8 cellular contexts compared by ENCODE assay signal in the genomic region with DNA sequence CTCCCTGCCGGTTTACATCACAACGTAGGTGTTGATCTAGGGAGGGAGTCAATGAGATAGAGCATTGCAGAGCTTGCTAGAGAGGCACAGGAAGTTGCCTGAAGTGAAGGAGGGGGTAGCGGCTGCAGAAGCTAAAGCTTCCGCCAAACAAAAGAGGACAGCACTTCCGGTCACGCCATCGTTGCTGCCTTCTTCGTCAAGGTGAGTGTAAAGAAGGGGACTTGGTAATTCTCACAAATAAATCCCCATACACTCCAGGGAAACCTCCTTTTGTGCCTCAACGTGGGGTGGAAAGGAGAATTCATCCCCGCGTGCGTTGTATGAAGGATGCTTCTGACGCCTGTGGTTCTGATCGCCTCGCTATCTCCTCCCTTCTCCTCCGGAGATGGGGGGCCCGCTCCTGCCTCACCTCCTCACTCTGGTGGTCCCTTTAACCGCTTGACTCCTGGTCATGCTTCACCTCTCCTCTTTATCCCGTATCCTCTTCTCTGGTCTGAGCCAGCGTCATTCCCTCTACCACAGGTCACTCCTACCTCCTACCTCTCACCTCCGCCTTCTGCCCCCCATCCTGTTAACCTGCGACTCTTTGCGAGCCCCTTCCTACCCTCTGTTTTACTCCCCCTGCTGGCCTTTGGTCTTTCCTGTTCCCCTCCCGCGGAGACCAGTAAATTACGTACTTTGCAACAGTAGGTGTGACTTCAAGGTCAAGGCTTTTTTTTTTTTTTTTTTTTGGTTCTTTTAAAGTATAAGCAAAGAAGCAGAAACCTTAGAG. TPM values are rescaled to one million over a fixed set of nuclear protein-coding genes. Genes with fewer than 3 reads are reported as not detected.
DNase-seq lines count a peak whose midpoint lies in the region; ATAC-seq, FAIRE-seq and TF ChIP-seq lines count a peak whose summit lies in the region.

No MANE protein-coding gene starts in this region.

- TF ChIP-seq CTCF in activated B cell treated with CpG ODN at 0.5 μM for 24 hours (IDR thresholded peaks at IDR 0.05), result no peak

- H3K4me1 Mint-ChIP-seq in activated B cell treated with CpG ODN at 0.5 μM for 24 hours, result peaks cover 15% of the 10 kb centered on the region

- CTCF ChIA-PET in activated B cell treated with CpG ODN at 0.5 μM for 24 hours (lab: Charles Lee), result interaction anchor here (0.7 kb wide), 1 partner anchor 11 kb away, joined by 3 read pairs; no protein-coding TSS in a partner anchor

- ATAC-seq in HG02759 (IDR thresholded peaks at IDR 0.05; ENCODE audit: unreplicated experiment) (peak; percentile 93), activated B cell treated with CpG ODN at 0.5 μM for 24 hours (ENCODE audit: low read depth) (peak; percentile 84)

- H3K36me3 Mint-ChIP-seq in activated B cell treated with CpG ODN at 0.5 μM for 24 hours (ENCODE audit: low read depth), result peaks cover 19% of the 10 kb centered on the region

- H3K27ac Mint-ChIP-seq in activated B cell treated with CpG ODN at 0.5 μM for 24 hours, result peak overlapping the region; percentile 92

- DNase-seq in GM12891 (ENCODE audit: insufficient read length, low spot score) (peak; percentile 2), NCI-H2081 treated with DMSO at 0.1 percent for 48 hours (lab: John Stamatoyannopoulos, UW) (peak; percentile 51), activated B cell treated with CpG ODN at 0.5 μM for 24 hours (peak; percentile 19), cerebellar cortex (ENCODE audit: low spot score) (peak; percentile 88), kidney tubule cell (ENCODE audit: low spot score) (peak; percentile 68), HuH-7 (ENCODE audit: low spot score) (no peak)
- peak; percentile 48 for DNase-seq in stimulated activated CD4-positive, alpha-beta T cell treated with anti-CD3 and anti-CD28 coated beads, Interleukin-1b, Interleukin-23, amount 100 ng/mL, for 48 hours

- FAIRE-seq in GM12891 (lab: Jason Lieb, UNC), result peak; percentile 98

- POLR2A ChIA-PET in activated B cell treated with CpG ODN at 0.5 μM for 24 hours (lab: Charles Lee), result no interaction called here

- no peaks in the 10 kb centered on the region for H3K9me3 Mint-ChIP-seq in activated B cell treated with CpG ODN at 0.5 μM for 24 hours

- H3K27me3 Mint-ChIP-seq in activated B cell treated with CpG ODN at 0.5 μM for 24 hours, result no peaks in the 10 kb centered on the region

- intact Hi-C loops in activated B cell treated with CpG ODN at 0.5 μM for 24 hours (cut with micrococcal nuclease), result loop anchor here (1.0 to 5.0 kb wide), 6 partner anchors 60 to 458 kb away; a partner anchor contains a TSS

- peak overlapping the region; percentile 94 for H3K4me3 Mint-ChIP-seq in activated B cell treated with CpG ODN at 0.5 μM for 24 hours

- peak; percentile 68 for TF ChIP-seq POLR2A in GM12891 (IDR thresholded peaks at IDR 0.05; ENCODE audit: low read depth, low read length)

TF ChIP-seq in GM12891, 5 proteins besides CTCF, POLR2A, EP300 and RAD21:
- peak; percentile 30; the same call in 1 of the 2 replicates for TF ChIP-seq TAF1 (IDR thresholded peaks at IDR 0.05; ENCODE audit: low read depth, low read length)
- no peak for TF ChIP-seq PAX5 (IDR thresholded peaks at IDR 0.05; ENCODE audit: insufficient read depth, low read length, severe bottlenecking)
- peak; percentile 46; the same call in 1 of the 2 replicates for TF ChIP-seq POLR2AphosphoS5 (IDR thresholded peaks at IDR 0.05; ENCODE audit: low read depth, low read length)
- TF ChIP-seq SPI1 (IDR thresholded peaks at IDR 0.05; ENCODE audit: low read depth, low read length), result no peak
- no peak for TF ChIP-seq POU2F2 (IDR thresholded peaks at IDR 0.05; ENCODE audit: low read depth, low read length)

RNA-seq across cellular contexts. Expression of a gene that starts 59.9 kb away (rescaled TPM):
- polyA plus RNA-seq in GM12891 (2012; ENCODE audit: low read depth, missing spikeins), result 9.9 TPM
- total RNA-seq in activated B cell treated with CpG ODN at 0.5 μM for 24 hours, result 12.9 and 13.9 TPM in 2 replicates
